ENCODE assay signal across 22 cellular contexts in genomic region chr7:96739609-96740008, GRCh38. TPM values are rescaled to one million over a fixed set of nuclear protein-coding genes. Genes with fewer than 3 reads are reported as not detected.
DNase-seq lines count a peak whose midpoint lies in the region; ATAC-seq and TF ChIP-seq lines count a peak whose summit lies in the region.
"Had no signal": no experiment of that assay in that cellular context is flagged by ENCODE, and none has a peak within 500 bp of the region (broad histone marks: within the 10 kb centered on the region; RNA-seq: fewer than 3 reads in every experiment).

No MANE protein-coding gene starts in this region.

- peaks cover 13% of the 10 kb centered on the region for H3K4me1 ChIP-seq in neural progenitor cell

- H3F3A ChIP-seq in neural progenitor cell (ENCODE audit: low read depth): no peaks in the 10 kb centered on the region

- TF ChIP-seq CTCF in neural progenitor cell (IDR thresholded peaks at IDR 0.05): no peak

- DNase-seq in NCI-H345 (lab: John Stamatoyannopoulos, UW): peak; percentile 30
- DNase-seq in NCI-H345 treated with DMSO at 0.1 percent for 48 hours (lab: John Stamatoyannopoulos, UW; ENCODE audit: unreplicated experiment): no peak
- DNase-seq in NCI-H146 (lab: John Stamatoyannopoulos, UW): peak; percentile 74
- peak; percentile 47 for DNase-seq in NCI-H774 (lab: John Stamatoyannopoulos, UW)
- DNase-seq in neural progenitor cell (ENCODE audit: low spot score): peak; percentile 10
- no peak for DNase-seq in DMS53 (lab: John Stamatoyannopoulos, UW)
- no peak for DNase-seq in MV-4-11 (lab: John Stamatoyannopoulos, UW)
- DNase-seq: CD8-positive, alpha-beta memory T cell; EL; GF-D8; NCI-H1436; NCI-H2029; NCI-H2171; PC-3; RPMI8226; SHP77; SW 1271; T-helper 17 cell had no signal

- H3K27me3 ChIP-seq in neural progenitor cell: no peaks in the 10 kb centered on the region

- H3K27ac Mint-ChIP-seq in neural progenitor cell: no peak overlapping the region
- H3K27ac Mint-ChIP-seq: CD8-positive, alpha-beta memory T cell; IgD-negative memory B cell; T-helper 17 cell had no signal

- ATAC-seq in GM19324 (IDR thresholded peaks at IDR 0.05; ENCODE audit: low FRiP score, unreplicated experiment): no peak
- ATAC-seq: PC-3, T-helper 17 cell had no signal

- H3K36me3 Mint-ChIP-seq in neural progenitor cell: no peaks in the 10 kb centered on the region
- H3K36me3 Mint-ChIP-seq: CD8-positive, alpha-beta memory T cell; IgD-negative memory B cell had no signal

- no peak overlapping the region for H3K4me3 ChIP-seq in neural progenitor cell
- H3K4me3 ChIP-seq: HAP-1 had no signal

- peaks cover 14% of the 10 kb centered on the region for H3K4me1 Mint-ChIP-seq in neural progenitor cell
- H3K4me1 Mint-ChIP-seq: CD8-positive, alpha-beta memory T cell; IgD-negative memory B cell; T-helper 17 cell had no signal

- peak overlapping the region; percentile 11 for H3K4me2 ChIP-seq in neural progenitor cell

- no peaks in the 10 kb centered on the region for H3K36me3 ChIP-seq in neural progenitor cell
- H3K36me3 ChIP-seq: HAP-1 had no signal

- no peak overlapping the region for H3K27ac ChIP-seq in neural progenitor cell
- H3K27ac ChIP-seq: C4-2B had no signal

- no peak overlapping the region for H3K9ac ChIP-seq in neural progenitor cell

- H3K4me3 Mint-ChIP-seq in neural progenitor cell: no peak overlapping the region
- H3K4me3 Mint-ChIP-seq: CD8-positive, alpha-beta memory T cell; IgD-negative memory B cell; T-helper 17 cell had no signal

- H4K20me1 ChIP-seq in neural progenitor cell (ENCODE audit: low read depth): no peaks in the 10 kb centered on the region

- H3K9me3 ChIP-seq in neural progenitor cell (ENCODE audit: low read depth): no peaks in the 10 kb centered on the region
- H3K9me3 ChIP-seq: HAP-1 had no signal

- no peaks in the 10 kb centered on the region for H3K27me3 Mint-ChIP-seq in neural progenitor cell (ENCODE audit: insufficient read depth, low read depth)

- no peaks in the 10 kb centered on the region for H3K9me3 Mint-ChIP-seq in neural progenitor cell
- H3K9me3 Mint-ChIP-seq: CD8-positive, alpha-beta memory T cell; IgD-negative memory B cell had no signal

- peak overlapping the region; percentile 52 for H2AFZ ChIP-seq in neural progenitor cell (replicated peaks)

- H3K79me2 ChIP-seq in neural progenitor cell (ENCODE audit: low read depth): no peaks in the 10 kb centered on the region

RNA-seq across cellular contexts. Expression of gene SEM1, which starts 30.0 kb away (rescaled TPM):
- total RNA-seq in neural progenitor cell (ENCODE audit: low replicate concordance): 65.2 and 78.5 TPM in 2 replicates

Comparison
In these comparisons a context has a peak if more than half of its experiments do, and no peak if none do; other contexts are left out.
1. DNase-seq: peak in NCI-H345 (single experiment), NCI-H146 (single experiment), NCI-H774 (single experiment) and neural progenitor cell (single experiment); none in NCI-H345 treated with DMSO at 0.1 percent for 48 hours (single experiment), DMS53 (single experiment) and MV-4-11 (single experiment).